In the genomic region with DNA sequence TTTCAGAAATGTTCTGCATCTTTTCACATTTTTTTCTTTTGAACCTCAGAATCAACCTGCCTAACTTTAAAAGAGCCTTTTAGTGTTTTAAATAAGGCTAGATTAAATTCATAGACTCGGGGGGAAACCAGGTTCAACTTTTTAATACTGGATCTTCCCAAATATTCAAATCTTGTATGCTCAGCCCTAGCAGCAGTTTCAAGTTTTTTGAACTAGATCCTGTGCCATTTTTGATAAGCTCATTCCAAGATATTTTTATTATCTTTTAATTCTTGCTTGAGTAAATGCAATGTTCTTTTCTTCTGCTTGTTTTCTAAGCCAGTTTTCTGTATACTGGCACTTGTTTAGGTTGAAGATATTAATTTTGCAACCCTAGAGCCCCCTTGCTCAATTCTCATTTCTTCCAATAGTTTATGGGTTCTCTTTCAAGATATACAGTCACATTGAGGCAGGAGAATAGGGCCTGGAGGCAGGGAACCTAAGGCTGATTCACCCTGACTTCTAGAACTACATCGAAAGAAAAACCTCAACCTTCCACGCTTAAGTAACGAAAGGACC, we compare ENCODE assay signal across 17 cellular contexts. TPM values are rescaled to one million over a fixed set of nuclear protein-coding genes. Genes with fewer than 3 reads are reported as not detected.
DNase-seq lines count a peak whose midpoint lies in the region; ATAC-seq and TF ChIP-seq lines count a peak whose summit lies in the region.
"Had no signal": no experiment of that assay in that cellular context is flagged by ENCODE, and none has a peak within 500 bp of the region (broad histone marks: within the 10 kb centered on the region; RNA-seq: fewer than 3 reads in every experiment).

No MANE protein-coding gene starts in this region.

- peak overlapping the region; percentile 78 for H3K27ac ChIP-seq in C4-2B
- peak overlapping the region; percentile 24 to 29 for H3K27ac ChIP-seq in testis

- H3K27ac Mint-ChIP-seq in nephron progenitor cell, result no peak overlapping the region

- TF ChIP-seq POLR2A in testis (IDR thresholded peaks at IDR 0.05), result no peak

- no peaks in the 10 kb centered on the region for H3K9me3 ChIP-seq in adipocyte (ENCODE audit: control insufficient read depth, low read length)
- no peaks in the 10 kb centered on the region for H3K9me3 ChIP-seq in testis

- intact Hi-C loops in left ventricle myocardium superior (cut with micrococcal nuclease) (no loop called here), testis (cut with DNase I; ENCODE audit: low total_unique reads) (no loop called here)

- H3K4me3 Mint-ChIP-seq in nephron progenitor cell, result no peak overlapping the region

- ATAC-seq in left ventricle myocardium superior, result peak; percentile 43

- H3K9me3 Mint-ChIP-seq in nephron progenitor cell, result peaks cover 3% of the 10 kb centered on the region

- peaks cover 8% of the 10 kb centered on the region for H3K27me3 Mint-ChIP-seq in nephron progenitor cell (ENCODE audit: low read depth, poor library complexity)

- no peaks in the 10 kb centered on the region for H3K36me3 Mint-ChIP-seq in nephron progenitor cell (ENCODE audit: low read depth)

- no peaks in the 10 kb centered on the region for H3K36me3 ChIP-seq in adipocyte (ENCODE audit: control insufficient read depth, insufficient read depth, low read length, severe bottlenecking)
- no peaks in the 10 kb centered on the region for H3K36me3 ChIP-seq in testis (ENCODE audit: low read depth, missing control alignments)

- no peaks in the 10 kb centered on the region for H3K4me1 Mint-ChIP-seq in nephron progenitor cell

- DNase-seq in adipocyte (ENCODE audit: low read depth) (no peak), left ventricle myocardium superior (no peak), testis (no peak), nephron progenitor cell (no peak), HuH-7 (ENCODE audit: low spot score) (no peak)
- no peak for DNase-seq in activated effector memory CD4-positive, alpha-beta T cell treated with Interleukin-2 at 50 U/mL for 16 hours
- DNase-seq: EL, H7, IMR-90, Karpas-422, MM.1S, NCI-H1092 treated with DMSO at 0.1 percent for 48 hours, NCI-H2107, NCI-H2227 treated with DMSO at 0.1 percent for 48 hours, NCI-H524 treated with DMSO at 0.1 percent for 48 hours had no signal

- H3K4me3 ChIP-seq in adipocyte (ENCODE audit: low read length), result no peak overlapping the region
- H3K4me3 ChIP-seq in testis, result no peak overlapping the region

- no peaks in the 10 kb centered on the region for H3K27me3 ChIP-seq in adipocyte (replicated peaks; ENCODE audit: control insufficient read depth, insufficient read depth, low read length)
- no peaks in the 10 kb centered on the region for H3K27me3 ChIP-seq in testis

- TF ChIP-seq CTCF in C4-2B (conservative IDR thresholded peaks at IDR 0.05) (no peak), testis (IDR thresholded peaks at IDR 0.05) (no peak), nephron progenitor cell (IDR thresholded peaks at IDR 0.05) (no peak)

- H3K9ac ChIP-seq in adipocyte (ENCODE audit: low read length), result peak overlapping the region; percentile 32

- WGBS in testis, 2 donors, result 43 to 51% methylated on average over 4 of the region's 4 CpGs

- peaks cover 22% of the 10 kb centered on the region for H3K4me1 ChIP-seq in adipocyte (ENCODE audit: control insufficient read depth, insufficient read depth, low read length)
- peaks cover 20% of the 10 kb centered on the region for H3K4me1 ChIP-seq in testis

RNA-seq across cellular contexts. Expression of a gene that starts 13.1 kb away (rescaled TPM):
- total RNA-seq in left ventricle myocardium superior (0.07 TPM), testis (1 to 10 TPM; 1.4 to 1.9 TPM)
- 1.2 TPM for polyA plus RNA-seq in testis (ENCODE audit: insufficient read depth, low read depth, low replicate concordance)
- total RNA-seq: HT-29 had no signal

RNA-seq across cellular contexts. Expression of a gene that starts 28.5 kb away (rescaled TPM):
- total RNA-seq in left ventricle myocardium superior (33.5 TPM), testis (10 to 100 TPM; 23.3 to 33.8 TPM)
- 20.1 TPM for polyA plus RNA-seq in testis (ENCODE audit: insufficient read depth, low read depth, low replicate concordance)
- total RNA-seq: HT-29 had no signal

RNA-seq across cellular contexts. Expression of a gene that starts 29.5 kb away (rescaled TPM):
- total RNA-seq in left ventricle myocardium superior, result 9.4 TPM
- total RNA-seq in testis, result 10 to 100 TPM; 34.9 to 44.3 TPM
- polyA plus RNA-seq in testis (ENCODE audit: insufficient read depth, low read depth, low replicate concordance), result 48.1 TPM
- total RNA-seq: HT-29 had no signal

RNA-seq across cellular contexts. Expression of a gene that starts 53.8 kb away (rescaled TPM):
- 0.89 TPM for total RNA-seq in left ventricle myocardium superior
- total RNA-seq in testis, result 1 to 10 TPM; 3.1 TPM
- polyA plus RNA-seq in testis (ENCODE audit: insufficient read depth, low read depth, low replicate concordance), result 1.6 TPM
- total RNA-seq: HT-29 had no signal
